Comparison of ENCODE assay signal across 29 cellular contexts in genomic region chr12:75587340-75588106, GRCh38.
DNase-seq lines count a peak whose midpoint lies in the region; ATAC-seq, FAIRE-seq and TF ChIP-seq lines count a peak whose summit lies in the region.
"Had no signal": no experiment of that assay in that cellular context is flagged by ENCODE, and none has a peak within 500 bp of the region (broad histone marks: within the 10 kb centered on the region; RNA-seq: fewer than 3 reads in every experiment).

No MANE protein-coding gene starts in this region.

- no peak overlapping the region for H2BK5ac ChIP-seq in mesenchymal stem cell (ENCODE audit: low read depth, low read length, poor library complexity, severe bottlenecking)

- H3K23ac ChIP-seq in mesenchymal stem cell (ENCODE audit: low read length in 2 of 2) = no peak overlapping the region

- H2BK120ac ChIP-seq in mesenchymal stem cell (ENCODE audit: low read depth, low read length) = no peak overlapping the region

- peak overlapping the region in 1 of 2 experiments; percentile 86 for H3K14ac ChIP-seq in mesenchymal stem cell (ENCODE audit: low read length in 2 of 2)

- in situ Hi-C loops in astrocyte of the spinal cord (cut with HindIII; ENCODE audit: low sequenced_read_pairs) = no loop called here

- H3K4me2 ChIP-seq in mesenchymal stem cell (ENCODE audit: low read length, poor library complexity, severe bottlenecking) = no peak overlapping the region

- no peak overlapping the region for H3K9ac ChIP-seq in mesenchymal stem cell (ENCODE audit: low read length)
- H3K9ac ChIP-seq: BLaER1 treated with 17β-estradiol and CSF1 and Interleukin-3, amounts not matched to agents 10 nM and 100 nM had no signal

- H2AK5ac ChIP-seq in mesenchymal stem cell (ENCODE audit: low read length, severe bottlenecking) = peak overlapping the region; percentile 64

- FAIRE-seq in GM19239 (lab: Jason Lieb, UNC) = no peak
- FAIRE-seq: bronchial epithelial cell, colon, frontal cortex, H1 had no signal

- H4K91ac ChIP-seq in mesenchymal stem cell (ENCODE audit: low read length) = no peak overlapping the region

- H3K4me3 ChIP-seq in astrocyte of the spinal cord (ENCODE audit: low read depth, low read length) (no peak overlapping the region), mesenchymal stem cell (ENCODE audit: insufficient read depth in 1 of 2, low read depth in 1 of 2, low read length in 2 of 2) (no peak overlapping the region)
- H3K4me3 ChIP-seq: BLaER1 treated with 17β-estradiol and CSF1 and Interleukin-3, amounts not matched to agents 10 nM and 100 nM; left ventricle myocardium inferior; sigmoid colon; SJSA1; thoracic aorta had no signal

- H3K36me3 ChIP-seq in mesenchymal stem cell (ENCODE audit: control insufficient read depth in 1 of 2, insufficient read depth in 2 of 2, low read depth in 1 of 2, low read length in 2 of 2) = no peaks in the 10 kb centered on the region
- H3K36me3 ChIP-seq: BLaER1 treated with 17β-estradiol and CSF1 and Interleukin-3, amounts not matched to agents 10 nM and 100 nM; left ventricle myocardium inferior; sigmoid colon; SJSA1; thoracic aorta had no signal

- no peak for TF ChIP-seq CTCF in astrocyte of the spinal cord (IDR thresholded peaks at IDR 0.05; ENCODE audit: low read depth, low read length)

- peak overlapping the region; percentile 6 for H2BK15ac ChIP-seq in mesenchymal stem cell (ENCODE audit: low read depth, poor library complexity, severe bottlenecking)

- no peaks in the 10 kb centered on the region for H3K27me3 ChIP-seq in mesenchymal stem cell (ENCODE audit: control insufficient read depth in 1 of 2, insufficient read depth in 1 of 2, low read length in 2 of 2)
- H3K27me3 ChIP-seq: BLaER1 treated with 17β-estradiol and CSF1 and Interleukin-3, amounts not matched to agents 10 nM and 100 nM; sigmoid colon; SJSA1 had no signal

- no peak overlapping the region for H3K27ac ChIP-seq in mesenchymal stem cell (ENCODE audit: low read length, poor library complexity, severe bottlenecking)
- H3K27ac ChIP-seq: BLaER1 treated with 17β-estradiol and CSF1 and Interleukin-3, amounts not matched to agents 10 nM and 100 nM; epithelial cell of prostate; left ventricle myocardium inferior; sigmoid colon; SJSA1; thoracic aorta had no signal

- no peaks in the 10 kb centered on the region for H3K79me1 ChIP-seq in mesenchymal stem cell (replicated peaks; ENCODE audit: low read length, poor library complexity, severe bottlenecking)

- 93% methylated on average over 2 of the region's 4 CpGs for WGBS in mesenchymal stem cell

- no peak overlapping the region for H4K8ac ChIP-seq in mesenchymal stem cell (ENCODE audit: low read length)

- no peak for ATAC-seq in GM19395 (IDR thresholded peaks at IDR 0.05; ENCODE audit: unreplicated experiment)

- peak overlapping the region in 1 of 2 experiments; percentile 57 for H3K18ac ChIP-seq in mesenchymal stem cell (ENCODE audit: low read depth in 1 of 2, low read length in 2 of 2)

- peak overlapping the region; percentile 54 to 75 for H2BK12ac ChIP-seq in mesenchymal stem cell (ENCODE audit: low read length in 2 of 2)

- no peak overlapping the region for H3K4ac ChIP-seq in mesenchymal stem cell (ENCODE audit: low read depth in 1 of 2, low read length in 2 of 2)

- H2AFZ ChIP-seq in mesenchymal stem cell (ENCODE audit: low read depth, low read length) = no peak overlapping the region

- peaks cover 2% of the 10 kb centered on the region for H3K4me1 ChIP-seq in mesenchymal stem cell (ENCODE audit: control insufficient read depth, insufficient read depth, low read depth, low read length)
- H3K4me1 ChIP-seq: left ventricle myocardium inferior, sigmoid colon had no signal

- peak; percentile 21 for DNase-seq in AG08395 (ENCODE audit: low spot score)
- DNase-seq in HCEC 1CT = peak; percentile 18
- DNase-seq in astrocyte of the spinal cord (ENCODE audit: low read depth, low spot score) = peak; percentile 35
- peak; percentile 29 for DNase-seq in mesenchymal stem cell
- no peak for DNase-seq in GM19239 (ENCODE audit: insufficient read length, low spot score)
- no peak for DNase-seq in DMS79 (lab: John Stamatoyannopoulos, UW)
- no peak for DNase-seq in globus pallidus (ENCODE audit: low spot score)
- DNase-seq: activated CD4-positive, alpha-beta T cell treated with anti-CD3 and anti-CD28 coated beads, Interleukin-2, amount 50 U/mL, for 4 hours; activated naive CD4-positive, alpha-beta T cell treated with anti-CD3 and anti-CD28 coated beads for 36 hours; effector CD8-positive, alpha-beta T cell; hypothalamus; left ventricle myocardium inferior; naive B cell; NCI-H1105 treated with DMSO at 0.1 percent for 48 hours; NCI-H2029; NCI-H345; NCI-H748 treated with DMSO at 0.1 percent for 48 hours; sigmoid colon; stimulated activated naive CD4-positive, alpha-beta T cell treated with Interleukin-2 at 50 U/mL for 16 hours; T-helper 1 cell had no signal

- no peaks in the 10 kb centered on the region for H3K9me3 ChIP-seq in mesenchymal stem cell (ENCODE audit: control insufficient read depth, low read length)
- H3K9me3 ChIP-seq: BLaER1 treated with 17β-estradiol and CSF1 and Interleukin-3, amounts not matched to agents 10 nM and 100 nM; left ventricle myocardium inferior; sigmoid colon; SJSA1; thoracic aorta had no signal

Comparison
In these comparisons a context has a peak if more than half of its experiments do, and no peak if none do; other contexts are left out.
1. DNase-seq: peak in AG08395 (single experiment), HCEC 1CT (single experiment), astrocyte of the spinal cord (single experiment) and mesenchymal stem cell (single experiment); none in GM19239 (single experiment), DMS79 (single experiment) and globus pallidus (single experiment).